Comparison of ENCODE assay signal across 11 cellular contexts in the genomic region with DNA sequence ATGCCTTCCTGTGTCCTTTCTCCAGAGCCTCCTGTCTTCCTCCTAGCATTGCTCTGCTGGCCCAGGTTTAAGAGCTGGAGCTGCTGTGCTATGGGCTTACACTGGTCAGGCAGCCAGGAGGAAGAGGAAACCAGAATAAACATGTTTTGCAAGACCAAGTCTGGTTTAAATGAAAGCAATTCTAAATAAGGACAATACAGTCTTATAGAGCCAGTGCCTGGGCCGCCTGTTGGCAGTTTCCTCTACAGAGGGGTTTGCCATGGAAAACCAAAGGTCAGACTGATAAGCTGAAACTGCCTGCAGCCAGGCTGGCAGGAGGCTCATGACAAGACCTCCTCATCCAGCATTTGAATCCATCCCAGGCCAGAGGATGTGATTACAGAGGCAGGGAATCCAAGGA.
DNase-seq lines count a peak whose midpoint lies in the region; ATAC-seq and TF ChIP-seq lines count a peak whose summit lies in the region.
"Had no signal": no experiment of that assay in that cellular context is flagged by ENCODE, and none has a peak within 500 bp of the region (broad histone marks: within the 10 kb centered on the region; RNA-seq: fewer than 3 reads in every experiment).

No MANE protein-coding gene starts in this region.

- peak overlapping the region; percentile 77 to 82 for H3K27ac ChIP-seq in ascending aorta
- H3K27ac ChIP-seq in heart left ventricle = peak overlapping the region in 11 of 12 donors; percentile 24 to 69 (median 50)
- peak overlapping the region; percentile 62 for H3K27ac ChIP-seq in psoas muscle

- peak; percentile 73 to 98 (median 92) for ATAC-seq in heart left ventricle
- peak in 3 of 4 donors; percentile 24 to 60 (median 59) for ATAC-seq in psoas muscle
- ATAC-seq in HG03039 (IDR thresholded peaks at IDR 0.05; ENCODE audit: unreplicated experiment) = no peak

- no peak for TF ChIP-seq POLR2A in heart left ventricle (IDR thresholded peaks at IDR 0.05)

- intact Hi-C loops in ascending aorta (cut with DNase I) (no loop called here), heart left ventricle (cut with DNase I) (loop anchor here in 1 of 10 donors (10.0 kb wide), 1 partner anchor 49 kb away; no protein-coding TSS in a partner anchor), psoas muscle (cut with DNase I) (loop anchor here in 1 of 2 donors (5.0 kb wide), 1 partner anchor 88 kb away; no protein-coding TSS in a partner anchor)

- DNase-seq in GM03348 (ENCODE audit: low spot score) = peak; percentile 48
- DNase-seq in ascending aorta (ENCODE audit: low spot score in 2 of 2) = peak; percentile 27 to 78
- peak; percentile 27 to 76 (median 64) for DNase-seq in heart left ventricle
- no peak for DNase-seq in psoas muscle
- no peak for DNase-seq in amniotic stem cell (lab: John Stamatoyannopoulos, UW)
- DNase-seq in OCI-M1 (lab: John Stamatoyannopoulos, UW) = no peak
- no peak for DNase-seq in cerebellum (ENCODE audit: low spot score)
- DNase-seq: GF-D8, NCI-H1105, NCI-H526 treated with DMSO at 0.1 percent for 48 hours had no signal

- H3K4me3 ChIP-seq in ascending aorta (no peak overlapping the region), heart left ventricle (no peak overlapping the region), psoas muscle (no peak overlapping the region)

- H3K36me3 ChIP-seq in ascending aorta (no peaks in the 10 kb centered on the region), heart left ventricle (no peaks in the 10 kb centered on the region), psoas muscle (ENCODE audit: insufficient read depth in 1 of 2, low read depth in 1 of 2) (no peaks in the 10 kb centered on the region)

- 0 to 38% (median 7%) methylated on average over 1 of the region's 1 CpG for WGBS in heart left ventricle, 4 donors
- 0 to 57% (median 21%) methylated on average over 1 of the region's 1 CpG for WGBS in psoas muscle, 3 donors

- peaks cover 5 to 15% of the 10 kb centered on the region in 2 donors for H3K4me1 ChIP-seq in ascending aorta
- peaks cover 0 to 22% (median 12%) of the 10 kb centered on the region in 12 donors for H3K4me1 ChIP-seq in heart left ventricle
- H3K4me1 ChIP-seq in psoas muscle = peaks cover 12% of the 10 kb centered on the region

- peaks cover 0 to 9% of the 10 kb centered on the region in 2 donors for H3K9me3 ChIP-seq in ascending aorta
- peaks cover 0 to 18% (median 5%) of the 10 kb centered on the region in 12 donors for H3K9me3 ChIP-seq in heart left ventricle
- peaks cover 10% of the 10 kb centered on the region for H3K9me3 ChIP-seq in psoas muscle

- H3K27me3 ChIP-seq in ascending aorta = no peaks in the 10 kb centered on the region
- H3K27me3 ChIP-seq in heart left ventricle = no peaks in the 10 kb centered on the region
- no peaks in the 10 kb centered on the region for H3K27me3 ChIP-seq in psoas muscle (ENCODE audit: insufficient read depth in 3 of 3, low read length in 2 of 3)

- TF ChIP-seq CTCF in ascending aorta (IDR thresholded peaks at IDR 0.05) = no peak
- TF ChIP-seq CTCF in heart left ventricle (IDR thresholded peaks at IDR 0.05) = peak in 1 of 12 donors; percentile 10
- no peak for TF ChIP-seq CTCF in psoas muscle (IDR thresholded peaks at IDR 0.05)

Comparison
In these comparisons a context has a peak if more than half of its experiments do, and no peak if none do; other contexts are left out.
1. DNase-seq: peak in GM03348 (single experiment), ascending aorta (2 of 2) and heart left ventricle (5 of 5); none in psoas muscle (0 of 2), amniotic stem cell (single experiment), OCI-M1 (single experiment) and cerebellum (single experiment).
2. Peak in every context shown above with its lines, with median percentiles within 50 percentile points of each other: H3K27ac ChIP-seq.